13 cellular contexts compared by ENCODE assay signal in the genomic region with DNA sequence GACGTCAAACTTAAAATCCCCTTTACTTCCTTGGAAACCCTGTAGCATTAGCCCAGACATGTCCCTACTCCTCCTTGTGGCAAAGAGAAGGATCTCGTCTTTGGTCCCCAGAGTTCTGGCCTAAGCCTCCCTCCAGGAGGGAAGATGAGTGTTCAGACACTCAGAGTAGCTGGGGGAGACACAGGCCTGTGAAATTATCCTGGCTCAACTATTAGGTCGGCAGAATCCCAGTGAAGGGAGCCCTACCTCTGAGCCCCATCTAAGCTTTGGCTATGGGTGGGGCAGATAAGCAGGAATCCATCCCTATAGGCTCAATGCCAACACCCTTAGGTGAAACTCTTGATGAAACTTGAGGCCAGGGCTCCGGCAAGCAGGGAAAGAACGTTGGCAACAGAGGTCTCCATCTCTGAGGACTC. TPM values are rescaled to one million over a fixed set of nuclear protein-coding genes. Genes with fewer than 3 reads are reported as not detected.
DNase-seq lines count a peak whose midpoint lies in the region; ATAC-seq and TF ChIP-seq lines count a peak whose summit lies in the region.
"Had no signal": no experiment of that assay in that cellular context is flagged by ENCODE, and none has a peak within 500 bp of the region (broad histone marks: within the 10 kb centered on the region; RNA-seq: fewer than 3 reads in every experiment).

No MANE protein-coding gene starts in this region.

- no peaks in the 10 kb centered on the region for H3K36me3 ChIP-seq in aorta (ENCODE audit: control insufficient read depth in 1 of 2, insufficient read depth in 2 of 2, low read length in 1 of 2)

- POLR2A ChIA-PET in AG04450 (lab: Yijun Ruan, JAX) = no interaction called here

- 68 to 75% methylated on average over 5 of the region's 5 CpGs for WGBS in aorta, 2 donors

- peaks cover 0 to 2% of the 10 kb centered on the region in 2 donors for H3K4me1 ChIP-seq in aorta (ENCODE audit: control insufficient read depth in 1 of 2, insufficient read depth in 2 of 2, low read length in 2 of 2)

- CTCF ChIA-PET in AG04450 (lab: Charles Lee) = interaction anchor here (0.9 to 1.3 kb wide), 3 partner anchors 26 to 259 kb away, joined by 3 to 5 read pairs (median 3); no protein-coding TSS in a partner anchor

- H3K27ac ChIP-seq in AG04450 (ENCODE audit: low read depth, low read length) = peak overlapping the region; percentile 21
- no peak overlapping the region for H3K27ac ChIP-seq in aorta (ENCODE audit: low read depth in 1 of 2, low read length in 2 of 2)
- H3K27ac ChIP-seq: neutrophil had no signal

- intact Hi-C loops in aorta (cut with DNase I) = no loop called here

- H3K27me3 ChIP-seq in AG04450 (ENCODE audit: control insufficient read depth, insufficient read depth, low read length) (no peaks in the 10 kb centered on the region), aorta (ENCODE audit: control insufficient read depth in 1 of 2, insufficient read depth in 2 of 2, low read length in 1 of 2) (no peaks in the 10 kb centered on the region)
- H3K27me3 ChIP-seq: Peyer's patch had no signal

- H3K4me3 ChIP-seq in AG04450 (ENCODE audit: low read depth, low read length) (no peak overlapping the region), HFF-Myc (replicated peaks; ENCODE audit: low read depth, low read length) (no peak overlapping the region), astrocyte of the cerebellum (ENCODE audit: low read depth, low read length) (no peak overlapping the region), aorta (ENCODE audit: low read length in 2 of 2) (no peak overlapping the region)
- H3K4me3 ChIP-seq: Peyer's patch had no signal

- no peaks in the 10 kb centered on the region for H3K9me3 ChIP-seq in AG04450 (ENCODE audit: control insufficient read depth, insufficient read depth, low read length)
- H3K9me3 ChIP-seq in aorta (ENCODE audit: control insufficient read depth, low read length) = no peaks in the 10 kb centered on the region
- H3K9me3 ChIP-seq: neutrophil, Peyer's patch had no signal

- ATAC-seq in GM18867 (IDR thresholded peaks at IDR 0.05; ENCODE audit: unreplicated experiment) = no peak
- ATAC-seq in aorta (ENCODE audit: low FRiP score) = no peak
- ATAC-seq: activated CD8-positive, alpha-beta T cell treated with anti-CD3 and anti-CD28 coated beads for 36 hours had no signal

- TF ChIP-seq CTCF in AG04450 (IDR thresholded peaks at IDR 0.05; ENCODE audit: low read depth, low read length) (peak; percentile 37), HFF-Myc (IDR thresholded peaks at IDR 0.05; ENCODE audit: low read depth, low read length, missing control alignments) (peak; percentile 42), astrocyte of the cerebellum (IDR thresholded peaks at IDR 0.05; ENCODE audit: low read depth, low read length, missing control alignments) (peak; percentile 34)

- in situ Hi-C loops in astrocyte of the cerebellum (cut with HindIII; ENCODE audit: low sequenced_read_pairs) = no loop called here

- DNase-seq in AG04450 (ENCODE audit: low read depth, low spot score) (no peak), HFF-Myc (ENCODE audit: extremely low read depth, low read depth) (no peak), astrocyte of the cerebellum (ENCODE audit: low read depth) (no peak), kidney glomerular epithelial cell (lab: John Stamatoyannopoulos, UW) (peak; percentile 1), COLO668 (lab: John Stamatoyannopoulos, UW; ENCODE audit: unreplicated experiment) (no peak), aorta (no peak)
- DNase-seq in activated CD4-positive, alpha-beta T cell treated with anti-CD3 and anti-CD28 coated beads, Interleukin-2, amount 50 U/mL, for 4 hours = no peak
- DNase-seq: activated CD8-positive, alpha-beta T cell treated with anti-CD3 and anti-CD28 coated beads for 36 hours; central memory CD4-positive, alpha-beta T cell; Karpas-422; Peyer's patch had no signal

RNA-seq across cellular contexts. Expression of gene SFN, which starts 1.7 kb away (rescaled TPM):
- polyA plus RNA-seq in AG04450 (2011; rRNA removed) (0.09 and 0.10 TPM in 2 replicates), aorta (10 to 100 TPM in 1 of 2 donors, 1 to 10 TPM in 1; 3.3 to 18.3 TPM)
- 0.37 TPM in 1 of 2 replicates, not detected in the other for polyA minus RNA-seq in AG04450 (2011; rRNA and poly(A)+ RNA removed)
- 1 to 10 TPM; 3.7 to 7.6 TPM for total RNA-seq in aorta

RNA-seq across cellular contexts. Expression of gene GPN2, which starts 28.8 kb away (rescaled TPM):
- polyA plus RNA-seq in AG04450 (2011; rRNA removed) (28.7 and 40.3 TPM in 2 replicates), aorta (10 to 100 TPM; 12.1 to 20.7 TPM)
- 34.6 and 49.0 TPM in 2 replicates for polyA minus RNA-seq in AG04450 (2011; rRNA and poly(A)+ RNA removed)
- 10 to 100 TPM; 17.7 to 19.6 TPM for total RNA-seq in aorta

RNA-seq across cellular contexts. Expression of gene ZDHHC18, which starts 34.8 kb away (rescaled TPM):
- polyA plus RNA-seq in AG04450 (2011; rRNA removed) (20.4 and 29.2 TPM in 2 replicates), aorta (1 to 10 TPM; 8.0 to 8.2 TPM)
- 30.1 and 51.3 TPM in 2 replicates for polyA minus RNA-seq in AG04450 (2011; rRNA and poly(A)+ RNA removed)
- 10 to 100 TPM; 18.0 to 21.4 TPM for total RNA-seq in aorta

RNA-seq across cellular contexts. Expression of gene GPATCH3, which starts 39.0 kb away (rescaled TPM):
- polyA plus RNA-seq in AG04450 (2011; rRNA removed) = 6.2 and 6.5 TPM in 2 replicates
- polyA minus RNA-seq in AG04450 (2011; rRNA and poly(A)+ RNA removed) = 8.4 and 8.7 TPM in 2 replicates
- 10 to 100 TPM in 1 of 2 donors, 1 to 10 TPM in 1; 9.7 to 12.7 TPM for total RNA-seq in aorta
- 10 to 100 TPM in 1 of 2 donors, 1 to 10 TPM in 1; 7.5 to 16.4 TPM for polyA plus RNA-seq in aorta

RNA-seq across cellular contexts. Expression of gene NR0B2, which starts 52.5 kb away (rescaled TPM):
- polyA plus RNA-seq in AG04450 (2011; rRNA removed) = not detected in 2 replicates
- polyA minus RNA-seq in AG04450 (2011; rRNA and poly(A)+ RNA removed) = not detected in 2 replicates
- total RNA-seq in aorta = not detected
- polyA plus RNA-seq in aorta = 10 to 100 TPM in 1 of 2 donors, not detected in 1; 28.0 TPM
- total RNA-seq: activated CD8-positive, alpha-beta T cell treated with anti-CD3 and anti-CD28 coated beads for 36 hours had no signal
